In the genomic region with DNA sequence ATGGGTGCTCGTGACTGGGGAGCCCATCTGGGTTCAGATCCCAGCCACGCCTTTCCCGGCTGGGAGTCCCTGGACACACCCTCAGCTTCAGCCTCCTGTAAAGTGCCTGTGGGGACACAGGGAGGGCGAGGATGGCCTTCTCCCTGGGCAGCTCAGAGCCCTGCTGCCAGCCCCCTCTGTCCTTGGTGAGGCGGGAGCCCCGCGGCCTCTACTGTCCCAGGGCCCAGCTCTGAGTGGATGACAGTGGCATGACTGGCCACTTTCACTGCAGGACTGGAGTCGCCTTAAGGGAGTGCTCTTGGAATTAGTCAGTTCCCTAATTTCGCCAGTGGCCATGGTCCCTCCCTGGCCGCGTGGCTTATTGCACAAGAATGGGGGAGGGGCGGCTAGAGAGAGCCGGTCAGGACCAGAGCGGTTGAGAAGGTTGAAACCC, we compare ENCODE assay signal across 1 cellular context.
TF ChIP-seq lines count a peak whose summit lies in the region.

No MANE protein-coding gene starts in this region.

TF ChIP-seq in HepG2, 621 proteins besides CTCF, POLR2A, EP300 and RAD21:
- TF ChIP-seq, protein P1, sequence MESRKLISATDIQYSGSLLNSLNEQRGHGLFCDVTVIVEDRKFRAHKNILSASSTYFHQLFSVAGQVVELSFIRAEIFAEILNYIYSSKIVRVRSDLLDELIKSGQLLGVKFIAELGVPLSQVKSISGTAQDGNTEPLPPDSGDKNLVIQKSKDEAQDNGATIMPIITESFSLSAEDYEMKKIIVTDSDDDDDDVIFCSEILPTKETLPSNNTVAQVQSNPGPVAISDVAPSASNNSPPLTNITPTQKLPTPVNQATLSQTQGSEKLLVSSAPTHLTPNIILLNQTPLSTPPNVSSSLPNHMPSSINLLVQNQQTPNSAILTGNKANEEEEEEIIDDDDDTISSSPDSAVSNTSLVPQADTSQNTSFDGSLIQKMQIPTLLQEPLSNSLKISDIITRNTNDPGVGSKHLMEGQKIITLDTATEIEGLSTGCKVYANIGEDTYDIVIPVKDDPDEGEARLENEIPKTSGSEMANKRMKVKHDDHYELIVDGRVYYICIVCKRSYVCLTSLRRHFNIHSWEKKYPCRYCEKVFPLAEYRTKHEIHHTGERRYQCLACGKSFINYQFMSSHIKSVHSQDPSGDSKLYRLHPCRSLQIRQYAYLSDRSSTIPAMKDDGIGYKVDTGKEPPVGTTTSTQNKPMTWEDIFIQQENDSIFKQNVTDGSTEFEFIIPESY (CRISPR knock-in tag; IDR thresholded peaks at IDR 0.05), result peak; percentile 96
- TF ChIP-seq MAZ (IDR thresholded peaks at IDR 0.05; ENCODE audit: borderline replicate concordance, low read depth, low read length) (no peak), MAZ (CRISPR knock-in tag; IDR thresholded peaks at IDR 0.05; ENCODE audit: low read depth) (0 out of 2 replicates have a peak, but pooled peaks have one; percentile 31), AGO2 (optimal IDR thresholded peaks at IDR 0.05; ENCODE audit: low read depth, low read length) (peak; percentile 1), CEBPG (CRISPR knock-in tag; IDR thresholded peaks at IDR 0.05) (peak; percentile 77), MYC (CRISPR knock-in tag; IDR thresholded peaks at IDR 0.05; ENCODE audit: borderline replicate concordance) (peak; percentile 29; the same call in 1 of the 2 replicates), FOSL2 (CRISPR knock-in tag; IDR thresholded peaks at IDR 0.05) (peak; percentile 61), CEBPB (IDR thresholded peaks at IDR 0.05; ENCODE audit: borderline replicate concordance, low read depth, low read length) (peak; percentile 86), ZSCAN21 (CRISPR knock-in tag; IDR thresholded peaks at IDR 0.05; ENCODE audit: borderline replicate concordance) (no peak)
- TF ChIP-seq, protein P2, sequence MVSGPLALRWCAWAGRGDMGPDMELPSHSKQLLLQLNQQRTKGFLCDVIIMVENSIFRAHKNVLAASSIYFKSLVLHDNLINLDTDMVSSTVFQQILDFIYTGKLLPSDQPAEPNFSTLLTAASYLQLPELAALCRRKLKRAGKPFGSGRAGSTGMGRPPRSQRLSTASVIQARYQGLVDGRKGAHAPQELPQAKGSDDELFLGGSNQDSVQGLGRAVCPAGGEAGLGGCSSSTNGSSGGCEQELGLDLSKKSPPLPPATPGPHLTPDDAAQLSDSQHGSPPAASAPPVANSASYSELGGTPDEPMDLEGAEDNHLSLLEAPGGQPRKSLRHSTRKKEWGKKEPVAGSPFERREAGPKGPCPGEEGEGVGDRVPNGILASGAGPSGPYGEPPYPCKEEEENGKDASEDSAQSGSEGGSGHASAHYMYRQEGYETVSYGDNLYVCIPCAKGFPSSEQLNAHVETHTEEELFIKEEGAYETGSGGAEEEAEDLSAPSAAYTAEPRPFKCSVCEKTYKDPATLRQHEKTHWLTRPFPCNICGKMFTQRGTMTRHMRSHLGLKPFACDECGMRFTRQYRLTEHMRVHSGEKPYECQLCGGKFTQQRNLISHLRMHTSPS (CRISPR knock-in tag; IDR thresholded peaks at IDR 0.05; ENCODE audit: low read depth), result no peak
- TF ChIP-seq, protein P3, sequence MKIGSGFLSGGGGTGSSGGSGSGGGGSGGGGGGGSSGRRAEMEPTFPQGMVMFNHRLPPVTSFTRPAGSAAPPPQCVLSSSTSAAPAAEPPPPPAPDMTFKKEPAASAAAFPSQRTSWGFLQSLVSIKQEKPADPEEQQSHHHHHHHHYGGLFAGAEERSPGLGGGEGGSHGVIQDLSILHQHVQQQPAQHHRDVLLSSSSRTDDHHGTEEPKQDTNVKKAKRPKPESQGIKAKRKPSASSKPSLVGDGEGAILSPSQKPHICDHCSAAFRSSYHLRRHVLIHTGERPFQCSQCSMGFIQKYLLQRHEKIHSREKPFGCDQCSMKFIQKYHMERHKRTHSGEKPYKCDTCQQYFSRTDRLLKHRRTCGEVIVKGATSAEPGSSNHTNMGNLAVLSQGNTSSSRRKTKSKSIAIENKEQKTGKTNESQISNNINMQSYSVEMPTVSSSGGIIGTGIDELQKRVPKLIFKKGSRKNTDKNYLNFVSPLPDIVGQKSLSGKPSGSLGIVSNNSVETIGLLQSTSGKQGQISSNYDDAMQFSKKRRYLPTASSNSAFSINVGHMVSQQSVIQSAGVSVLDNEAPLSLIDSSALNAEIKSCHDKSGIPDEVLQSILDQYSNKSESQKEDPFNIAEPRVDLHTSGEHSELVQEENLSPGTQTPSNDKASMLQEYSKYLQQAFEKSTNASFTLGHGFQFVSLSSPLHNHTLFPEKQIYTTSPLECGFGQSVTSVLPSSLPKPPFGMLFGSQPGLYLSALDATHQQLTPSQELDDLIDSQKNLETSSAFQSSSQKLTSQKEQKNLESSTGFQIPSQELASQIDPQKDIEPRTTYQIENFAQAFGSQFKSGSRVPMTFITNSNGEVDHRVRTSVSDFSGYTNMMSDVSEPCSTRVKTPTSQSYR (CRISPR knock-in tag; IDR thresholded peaks at IDR 0.05; ENCODE audit: borderline replicate concordance), result peak; percentile 97
